ENCODE assay signal across 11 cellular contexts in genomic region chr2:236178921-236179652, GRCh38. TPM values are rescaled to one million over a fixed set of nuclear protein-coding genes. Genes with fewer than 3 reads are reported as not detected.
A peak's percentile ranks its signal among the peaks of the same experiment; 100 is the strongest.
DNase-seq lines count a peak whose midpoint lies in the region; ATAC-seq and TF ChIP-seq lines count a peak whose summit lies in the region.
"Had no signal": no experiment of that assay in that cellular context is flagged by ENCODE, and none has a peak within 500 bp of the region (broad histone marks: within the 10 kb centered on the region; RNA-seq: fewer than 3 reads in every experiment).

No MANE protein-coding gene starts in this region.

- H3K9me3 Mint-ChIP-seq in brain, result peaks cover 0 to 19% (median 6%) of the 10 kb centered on the region in 5 experiments
- H3K9me3 Mint-ChIP-seq: activated T-cell treated with anti-CD3 and anti-CD28 coated beads, Interleukin-2, amount 50 U/mL, for 72 hours had no signal

- ATAC-seq in GM19324 (IDR thresholded peaks at IDR 0.05; ENCODE audit: low FRiP score, unreplicated experiment) (no peak), GM18867 (IDR thresholded peaks at IDR 0.05; ENCODE audit: unreplicated experiment) (no peak), HG02973 (IDR thresholded peaks at IDR 0.05; ENCODE audit: unreplicated experiment) (no peak)

- H3K4me3 ChIP-seq in AG10803 (ENCODE audit: low read length) (peak overlapping the region; percentile 61), H7 (ENCODE audit: insufficient read depth, low read depth, low read length) (peak overlapping the region; percentile 36)

- DNase-seq in AG10803 (ENCODE audit: low read depth), result no peak
- peak; percentile 80 for DNase-seq in H7
- peak; percentile 47 to 51 for DNase-seq in lung microvascular endothelial cell (ENCODE audit: low read depth in 2 of 2)
- DNase-seq in NCI-H1930 (lab: John Stamatoyannopoulos, UW), result no peak
- DNase-seq: activated T-cell treated with anti-CD3 and anti-CD28 coated beads, Interleukin-2, amount 50 U/mL, for 72 hours had no signal

- TF ChIP-seq CTCF in AG10803 (conservative IDR thresholded peaks at IDR 0.05; ENCODE audit: low read length) (no peak), brain (conservative IDR thresholded peaks at IDR 0.05) (no peak)

- peaks cover 44% of the 10 kb centered on the region for H3K27me3 ChIP-seq in H7 (ENCODE audit: control insufficient read depth, insufficient read depth, low read length)

- H3K4me1 Mint-ChIP-seq in brain, result peaks cover 26% of the 10 kb centered on the region

- no peaks in the 10 kb centered on the region for H3K36me3 Mint-ChIP-seq in brain

- peak overlapping the region; percentile 72 to 83 (median 82) for H3K4me3 Mint-ChIP-seq in brain

- H3K36me3 ChIP-seq in H7 (replicated peaks; ENCODE audit: control insufficient read depth, insufficient read depth, low read length), result no peaks in the 10 kb centered on the region
- H3K36me3 ChIP-seq: pancreas had no signal

- H3K27me3 Mint-ChIP-seq in brain, result peaks cover 98% of the 10 kb centered on the region

- peak overlapping the region in 1 of 5 experiments; percentile 86 for H3K27ac Mint-ChIP-seq in brain
- H3K27ac Mint-ChIP-seq: activated T-cell treated with anti-CD3 and anti-CD28 coated beads, Interleukin-2, amount 50 U/mL, for 72 hours; IgD-negative memory B cell had no signal

RNA-seq across cellular contexts. Expression of gene GBX2, which starts 10.9 kb away (rescaled TPM):
- total RNA-seq in H7 (2014; rRNA removed; shearing (Covaris generic)), result 24.4 and 27.3 TPM in 2 replicates
- not detected for polyA plus RNA-seq in brain (ENCODE audit: insufficient read depth, low read depth, low replicate concordance)
- under 0.01 and 2.0 TPM in 2 replicates for total RNA-seq in lung microvascular endothelial cell
- total RNA-seq: activated T-cell treated with anti-CD3 and anti-CD28 coated beads, Interleukin-2, amount 50 U/mL, for 72 hours; pancreas had no signal
- polyA plus RNA-seq: IgD-negative memory B cell, pancreas had no signal

Comparison
In these comparisons a context has a peak if more than half of its experiments do, and no peak if none do; other contexts are left out.
1. DNase-seq: peak in H7 (single experiment) and lung microvascular endothelial cell (2 of 2); none in AG10803 (single experiment) and NCI-H1930 (0 of 2).